ENCODE assay signal across 13 cellular contexts in genomic region chr16:53937068-53937614, GRCh38.
"Had no signal": no experiment of that assay in that cellular context is flagged by ENCODE, and none has a peak within 500 bp of the region (broad histone marks: within the 10 kb centered on the region; RNA-seq: fewer than 3 reads in every experiment).

No MANE protein-coding gene starts in this region.

- H3K4me3 ChIP-seq: lung, suprapubic skin, upper lobe of left lung had no signal

- H3K27ac Mint-ChIP-seq: activated naive CD4-positive, alpha-beta T cell treated with anti-CD3 and anti-CD28 coated beads for 36 hours; activated naive CD8-positive, alpha-beta T cell treated with anti-CD3 and anti-CD28 coated beads, Interleukin-2, amount 50 U/mL, for 24 hours; activated T-helper 17 cell treated with anti-CD3 and anti-CD28 coated beads, Interleukin-2, amount 50 U/mL, for 72 hours; naive thymus-derived CD4-positive, alpha-beta T cell; stimulated activated naive CD8-positive, alpha-beta T cell treated with anti-CD3 and anti-CD28 coated beads, Interleukin-15, Interleukin-2, amounts not matched to agents 100 ng/mL and 50 ng/mL, for 24 hours had no signal

- H3K9me3 ChIP-seq: suprapubic skin, upper lobe of left lung had no signal

- H3K27ac ChIP-seq: suprapubic skin, upper lobe of left lung had no signal

- H3K27me3 ChIP-seq: suprapubic skin, upper lobe of left lung had no signal

- H3K4me1 ChIP-seq: suprapubic skin, upper lobe of left lung had no signal

- H3K4me3 Mint-ChIP-seq: activated naive CD4-positive, alpha-beta T cell treated with anti-CD3 and anti-CD28 coated beads for 36 hours; activated naive CD8-positive, alpha-beta T cell treated with anti-CD3 and anti-CD28 coated beads, Interleukin-2, amount 50 U/mL, for 24 hours; activated T-helper 17 cell treated with anti-CD3 and anti-CD28 coated beads, Interleukin-2, amount 50 U/mL, for 72 hours; naive thymus-derived CD4-positive, alpha-beta T cell; stimulated activated naive CD8-positive, alpha-beta T cell treated with anti-CD3 and anti-CD28 coated beads, Interleukin-15, Interleukin-2, amounts not matched to agents 100 ng/mL and 50 ng/mL, for 24 hours had no signal

- H3K4me1 Mint-ChIP-seq: activated naive CD8-positive, alpha-beta T cell treated with anti-CD3 and anti-CD28 coated beads, Interleukin-2, amount 50 U/mL, for 24 hours; activated T-helper 17 cell treated with anti-CD3 and anti-CD28 coated beads, Interleukin-2, amount 50 U/mL, for 72 hours had no signal

- DNase-seq: activated CD4-positive, alpha-beta T cell treated with anti-CD3 and anti-CD28 coated beads for 1 hour; activated CD4-positive, alpha-beta T cell treated with anti-CD3 and anti-CD28 coated beads, Interleukin-2, amount 50 U/mL, for 4 hours; activated naive CD4-positive, alpha-beta T cell treated with anti-CD3 and anti-CD28 coated beads for 36 hours; activated naive CD8-positive, alpha-beta T cell treated with anti-CD3 and anti-CD28 coated beads, Interleukin-2, amount 50 U/mL, for 24 hours; left colon; naive thymus-derived CD4-positive, alpha-beta T cell; nucleus accumbens; upper lobe of left lung had no signal

- ATAC-seq: activated naive CD8-positive, alpha-beta T cell treated with anti-CD3 and anti-CD28 coated beads, Interleukin-2, amount 50 U/mL, for 24 hours; activated T-helper 17 cell treated with anti-CD3 and anti-CD28 coated beads, Interleukin-2, amount 50 U/mL, for 72 hours; left colon; naive thymus-derived CD4-positive, alpha-beta T cell; sciatic nerve had no signal

- H3K27me3 Mint-ChIP-seq: activated naive CD8-positive, alpha-beta T cell treated with anti-CD3 and anti-CD28 coated beads, Interleukin-2, amount 50 U/mL, for 24 hours; activated T-helper 17 cell treated with anti-CD3 and anti-CD28 coated beads, Interleukin-2, amount 50 U/mL, for 72 hours; naive thymus-derived CD4-positive, alpha-beta T cell; stimulated activated naive CD8-positive, alpha-beta T cell treated with anti-CD3 and anti-CD28 coated beads, Interleukin-15, Interleukin-2, amounts not matched to agents 100 ng/mL and 50 ng/mL, for 24 hours had no signal

- H3K9me3 Mint-ChIP-seq: activated naive CD4-positive, alpha-beta T cell treated with anti-CD3 and anti-CD28 coated beads for 36 hours; activated T-helper 17 cell treated with anti-CD3 and anti-CD28 coated beads, Interleukin-2, amount 50 U/mL, for 72 hours; stimulated activated naive CD8-positive, alpha-beta T cell treated with anti-CD3 and anti-CD28 coated beads, Interleukin-15, Interleukin-2, amounts not matched to agents 100 ng/mL and 50 ng/mL, for 24 hours had no signal
